In the genomic region with DNA sequence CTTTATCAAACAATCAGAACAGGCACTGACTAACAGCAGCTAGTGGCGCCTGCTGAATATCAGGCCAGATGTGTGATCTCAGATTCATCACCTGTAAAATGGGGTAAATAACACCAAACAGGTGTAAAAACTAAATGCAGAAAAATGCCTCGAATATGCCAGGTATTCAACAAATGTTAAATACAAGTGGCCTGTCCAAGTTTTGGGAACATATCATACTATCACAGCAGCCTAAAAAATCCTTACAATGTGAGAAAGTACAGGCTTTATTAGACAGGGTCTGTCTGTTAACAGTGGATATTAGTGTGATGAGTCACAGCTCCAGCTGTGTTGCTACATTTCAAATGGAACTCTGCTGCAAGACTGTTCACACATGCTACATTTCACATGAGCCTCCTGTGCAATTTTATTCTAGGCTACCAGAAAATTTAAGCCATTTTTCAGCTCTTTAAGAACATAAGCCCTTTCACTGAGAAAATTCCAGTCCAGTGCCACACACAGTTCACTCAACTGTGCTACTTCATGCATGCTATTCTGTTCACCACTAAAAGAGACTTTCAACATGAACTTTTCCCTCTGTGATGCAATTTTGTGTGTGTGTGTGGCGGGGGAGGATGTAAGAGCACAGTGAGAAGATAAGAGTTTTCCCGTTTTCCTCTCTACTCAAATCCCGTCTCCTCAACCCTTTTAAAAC, we compare ENCODE assay signal across 9 cellular contexts. TPM values are rescaled to one million over a fixed set of nuclear protein-coding genes. Genes with fewer than 3 reads are reported as not detected.
A peak's percentile ranks its signal among the peaks of the same experiment; 100 is the strongest.
DNase-seq lines count a peak whose midpoint lies in the region; ATAC-seq, FAIRE-seq and TF ChIP-seq lines count a peak whose summit lies in the region.
"Had no signal": no experiment of that assay in that cellular context is flagged by ENCODE, and none has a peak within 500 bp of the region (broad histone marks: within the 10 kb centered on the region; RNA-seq: fewer than 3 reads in every experiment).

No MANE protein-coding gene starts in this region.

- ATAC-seq in Right ventricle myocardium superior (ENCODE audit: poor library complexity) (peak; percentile 91), right lobe of liver (peak; percentile 96 to 99 (median 99)), HG03175 (IDR thresholded peaks at IDR 0.05; ENCODE audit: unreplicated experiment) (no peak), HG02610 (IDR thresholded peaks at IDR 0.05; ENCODE audit: unreplicated experiment) (no peak)

- H3K27me3 ChIP-seq in bronchial epithelial cell (ENCODE audit: control insufficient read depth, insufficient read depth, low read length): no peaks in the 10 kb centered on the region
- no peaks in the 10 kb centered on the region for H3K27me3 ChIP-seq in right lobe of liver
- H3K27me3 ChIP-seq: BLaER1 had no signal

- FAIRE-seq in bronchial epithelial cell (lab: Jason Lieb, UNC): peak; percentile 62

- H3K9me3 ChIP-seq in right lobe of liver: no peaks in the 10 kb centered on the region

- 35% methylated on average over 5 of the region's 5 CpGs for WGBS in right lobe of liver (ENCODE audit: insufficient coverage, low coverage, low lambda C conversion rate, missing lambda C conversion rate)

- TF ChIP-seq CTCF in bronchial epithelial cell (IDR thresholded peaks at IDR 0.05; ENCODE audit: insufficient read depth, low read length, severe bottlenecking) (no peak), right lobe of liver (IDR thresholded peaks at IDR 0.05) (no peak)

- peak; percentile 40 for DNase-seq in Right ventricle myocardium superior
- DNase-seq in cardiac septum (ENCODE audit: low spot score): no peak
- DNase-seq in bronchial epithelial cell (ENCODE audit: low read depth): peak; percentile 79
- DNase-seq in right lobe of liver: peak in 2 of 3 donors; percentile 35 to 72
- DNase-seq in CD1c-positive myeloid dendritic cell (ENCODE audit: extremely low spot score): no peak
- DNase-seq in T-helper 1 cell: no peak

- H3K36me3 ChIP-seq in bronchial epithelial cell (ENCODE audit: control insufficient read depth, insufficient read depth, low read length) (no peaks in the 10 kb centered on the region), right lobe of liver (no peaks in the 10 kb centered on the region)
- H3K36me3 ChIP-seq: BLaER1 had no signal

- H3K4me3 ChIP-seq in bronchial epithelial cell (ENCODE audit: low read depth, low read length) (no peak overlapping the region), right lobe of liver (no peak overlapping the region)
- H3K4me3 ChIP-seq: BLaER1 had no signal

- intact Hi-C loops in Right ventricle myocardium superior (cut with DNase I): no loop called here
- intact Hi-C loops in cardiac septum (cut with DNase I): no loop called here
- intact Hi-C loops in right lobe of liver (cut with DNase I): no loop called here

- peak overlapping the region; percentile 41 to 56 (median 45) for H3K27ac ChIP-seq in right lobe of liver
- H3K27ac ChIP-seq: BLaER1 had no signal

- H3K4me1 ChIP-seq in right lobe of liver: peaks cover 0 to 8% (median 4%) of the 10 kb centered on the region in 4 donors

- TF ChIP-seq POLR2A in right lobe of liver (IDR thresholded peaks at IDR 0.05): no peak

RNA-seq across cellular contexts. Expression of gene MSRB3, which starts 56.7 kb away (rescaled TPM):
- total RNA-seq in Right ventricle myocardium superior: 130 TPM
- total RNA-seq in cardiac septum: 166 TPM
- total RNA-seq in bronchial epithelial cell: 1.6 and 4.2 TPM in 2 replicates
- total RNA-seq in right lobe of liver: 1 to 10 TPM; 1.4 to 5.6 (median 2.6) TPM

Comparison
In these comparisons a context has a peak if more than half of its experiments do, and no peak if none do; other contexts are left out.
1. DNase-seq: peak in Right ventricle myocardium superior (single experiment), bronchial epithelial cell (single experiment) and right lobe of liver (2 of 3); none in cardiac septum (single experiment), CD1c-positive myeloid dendritic cell (single experiment) and T-helper 1 cell (0 of 5).
2. ATAC-seq: peak in Right ventricle myocardium superior (single experiment) and right lobe of liver (4 of 4); none in HG03175 (single experiment) and HG02610 (single experiment).
3. RNA of gene MSRB3, which starts 56.7 kb away (total RNA-seq): 166 TPM in cardiac septum (single experiment) and 130 TPM in Right ventricle myocardium superior (single experiment); 1.4 to 5.6 TPM in right lobe of liver and 1.6 to 4.2 TPM in bronchial epithelial cell; every median in the first group is over 10 times any median in the second.